Comparison of ENCODE assay signal across 1 cellular context in the genomic region with DNA sequence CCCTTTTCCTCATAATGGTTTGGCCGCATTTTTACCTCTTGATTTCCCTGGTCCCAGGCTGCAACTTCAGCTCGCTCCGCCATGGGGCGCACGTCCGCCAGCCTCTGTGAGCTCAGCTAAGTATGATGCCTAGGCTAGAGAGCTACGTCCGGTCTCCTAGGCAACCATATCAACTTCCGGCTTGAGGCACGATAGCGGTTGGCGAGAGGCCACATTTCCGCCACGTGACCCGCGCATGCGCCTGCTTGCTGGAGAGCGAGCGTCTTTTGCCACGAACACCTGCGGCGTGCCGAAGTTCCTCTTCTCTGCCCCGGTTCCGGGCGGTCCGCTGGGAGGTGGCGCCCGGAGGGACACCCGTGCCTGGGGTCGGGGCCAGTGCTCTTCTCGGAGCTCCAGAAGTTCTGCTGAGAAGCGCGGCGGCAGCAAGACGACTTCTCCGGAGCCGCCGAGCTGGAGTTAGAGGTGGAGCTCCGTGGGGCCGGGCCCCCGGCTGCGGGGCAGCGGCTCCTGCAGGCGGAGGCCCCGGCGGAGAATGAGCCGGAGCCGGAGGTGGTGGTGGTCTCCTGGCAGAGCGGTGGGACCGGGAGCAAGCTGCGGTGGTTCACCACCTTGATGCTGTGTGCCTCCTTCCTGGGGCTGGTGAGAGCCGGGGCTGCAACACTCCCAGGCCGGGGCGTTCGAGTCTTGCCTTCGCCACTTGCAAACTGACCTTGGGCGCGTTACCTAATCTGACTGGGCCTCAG.
TF ChIP-seq lines count a peak whose summit lies in the region.

No MANE protein-coding gene starts in this region.

TF ChIP-seq in HepG2, 621 proteins besides CTCF, POLR2A, EP300 and RAD21 (continued from another document and continues in another):
- TF ChIP-seq, protein P1, sequence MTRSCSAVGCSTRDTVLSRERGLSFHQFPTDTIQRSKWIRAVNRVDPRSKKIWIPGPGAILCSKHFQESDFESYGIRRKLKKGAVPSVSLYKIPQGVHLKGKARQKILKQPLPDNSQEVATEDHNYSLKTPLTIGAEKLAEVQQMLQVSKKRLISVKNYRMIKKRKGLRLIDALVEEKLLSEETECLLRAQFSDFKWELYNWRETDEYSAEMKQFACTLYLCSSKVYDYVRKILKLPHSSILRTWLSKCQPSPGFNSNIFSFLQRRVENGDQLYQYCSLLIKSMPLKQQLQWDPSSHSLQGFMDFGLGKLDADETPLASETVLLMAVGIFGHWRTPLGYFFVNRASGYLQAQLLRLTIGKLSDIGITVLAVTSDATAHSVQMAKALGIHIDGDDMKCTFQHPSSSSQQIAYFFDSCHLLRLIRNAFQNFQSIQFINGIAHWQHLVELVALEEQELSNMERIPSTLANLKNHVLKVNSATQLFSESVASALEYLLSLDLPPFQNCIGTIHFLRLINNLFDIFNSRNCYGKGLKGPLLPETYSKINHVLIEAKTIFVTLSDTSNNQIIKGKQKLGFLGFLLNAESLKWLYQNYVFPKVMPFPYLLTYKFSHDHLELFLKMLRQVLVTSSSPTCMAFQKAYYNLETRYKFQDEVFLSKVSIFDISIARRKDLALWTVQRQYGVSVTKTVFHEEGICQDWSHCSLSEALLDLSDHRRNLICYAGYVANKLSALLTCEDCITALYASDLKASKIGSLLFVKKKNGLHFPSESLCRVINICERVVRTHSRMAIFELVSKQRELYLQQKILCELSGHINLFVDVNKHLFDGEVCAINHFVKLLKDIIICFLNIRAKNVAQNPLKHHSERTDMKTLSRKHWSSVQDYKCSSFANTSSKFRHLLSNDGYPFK (CRISPR knock-in tag; IDR thresholded peaks at IDR 0.05; ENCODE audit: borderline replicate concordance), result peak; percentile 93
- 0 out of 2 replicates have a peak, but pooled peaks have one; percentile 56 for TF ChIP-seq RFXANK (CRISPR knock-in tag; IDR thresholded peaks at IDR 0.05)
- peak; percentile 89; the same call in 1 of the 2 replicates for TF ChIP-seq ZNF33B (CRISPR knock-in tag; IDR thresholded peaks at IDR 0.05)
- TF ChIP-seq, protein P2, sequence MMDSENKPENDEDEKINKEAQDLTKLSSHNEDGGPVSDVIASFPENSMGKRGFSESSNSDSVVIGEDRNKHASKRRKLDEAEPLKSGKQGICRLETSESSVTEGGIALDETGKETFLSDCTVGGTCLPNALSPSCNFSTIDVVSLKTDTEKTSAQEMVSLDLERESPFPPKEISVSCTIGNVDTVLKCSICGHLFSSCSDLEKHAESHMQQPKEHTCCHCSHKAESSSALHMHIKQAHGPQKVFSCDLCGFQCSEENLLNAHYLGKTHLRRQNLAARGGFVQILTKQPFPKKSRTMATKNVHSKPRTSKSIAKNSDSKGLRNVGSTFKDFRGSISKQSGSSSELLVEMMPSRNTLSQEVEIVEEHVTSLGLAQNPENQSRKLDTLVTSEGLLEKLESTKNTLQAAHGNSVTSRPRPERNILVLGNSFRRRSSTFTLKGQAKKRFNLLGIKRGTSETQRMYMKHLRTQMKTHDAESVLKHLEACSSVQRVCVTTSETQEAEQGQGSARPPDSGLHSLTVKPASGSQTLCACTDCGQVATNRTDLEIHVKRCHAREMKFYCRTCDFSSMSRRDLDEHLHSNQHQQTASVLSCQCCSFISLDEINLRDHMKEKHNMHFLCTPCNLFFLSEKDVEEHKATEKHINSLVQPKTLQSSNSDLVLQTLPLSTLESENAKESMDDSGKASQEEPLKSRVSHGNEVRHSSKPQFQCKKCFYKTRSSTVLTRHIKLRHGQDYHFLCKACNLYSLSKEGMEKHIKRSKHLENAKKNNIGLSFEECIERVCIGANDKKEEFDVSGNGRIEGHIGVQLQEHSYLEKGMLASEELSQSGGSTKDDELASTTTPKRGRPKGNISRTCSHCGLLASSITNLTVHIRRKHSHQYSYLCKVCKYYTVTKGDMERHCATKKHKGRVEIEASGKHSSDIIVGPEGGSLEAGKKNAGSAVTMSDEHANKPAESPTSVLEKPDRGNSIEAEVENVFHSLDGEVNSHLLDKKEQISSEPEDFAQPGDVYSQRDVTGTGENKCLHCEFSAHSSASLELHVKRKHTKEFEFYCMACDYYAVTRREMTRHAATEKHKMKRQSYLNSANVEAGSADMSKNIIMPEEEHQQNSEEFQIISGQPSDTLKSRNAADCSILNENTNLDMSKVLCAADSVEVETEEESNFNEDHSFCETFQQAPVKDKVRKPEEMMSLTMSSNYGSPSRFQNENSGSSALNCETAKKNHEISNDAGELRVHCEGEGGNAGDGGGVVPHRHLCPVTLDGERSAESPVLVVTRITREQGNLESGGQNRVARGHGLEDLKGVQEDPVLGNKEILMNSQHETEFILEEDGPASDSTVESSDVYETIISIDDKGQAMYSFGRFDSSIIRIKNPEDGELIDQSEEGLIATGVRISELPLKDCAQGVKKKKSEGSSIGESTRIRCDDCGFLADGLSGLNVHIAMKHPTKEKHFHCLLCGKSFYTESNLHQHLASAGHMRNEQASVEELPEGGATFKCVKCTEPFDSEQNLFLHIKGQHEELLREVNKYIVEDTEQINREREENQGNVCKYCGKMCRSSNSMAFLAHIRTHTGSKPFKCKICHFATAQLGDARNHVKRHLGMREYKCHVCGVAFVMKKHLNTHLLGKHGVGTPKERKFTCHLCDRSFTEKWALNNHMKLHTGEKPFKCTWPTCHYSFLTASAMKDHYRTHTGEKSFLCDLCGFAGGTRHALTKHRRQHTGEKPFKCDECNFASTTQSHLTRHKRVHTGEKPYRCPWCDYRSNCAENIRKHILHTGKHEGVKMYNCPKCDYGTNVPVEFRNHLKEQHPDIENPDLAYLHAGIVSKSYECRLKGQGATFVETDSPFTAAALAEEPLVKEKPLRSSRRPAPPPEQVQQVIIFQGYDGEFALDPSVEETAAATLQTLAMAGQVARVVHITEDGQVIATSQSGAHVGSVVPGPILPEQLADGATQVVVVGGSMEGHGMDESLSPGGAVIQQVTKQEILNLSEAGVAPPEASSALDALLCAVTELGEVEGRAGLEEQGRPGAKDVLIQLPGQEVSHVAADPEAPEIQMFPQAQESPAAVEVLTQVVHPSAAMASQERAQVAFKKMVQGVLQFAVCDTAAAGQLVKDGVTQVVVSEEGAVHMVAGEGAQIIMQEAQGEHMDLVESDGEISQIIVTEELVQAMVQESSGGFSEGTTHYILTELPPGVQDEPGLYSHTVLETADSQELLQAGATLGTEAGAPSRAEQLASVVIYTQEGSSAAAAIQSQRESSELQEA (CRISPR knock-in tag; IDR thresholded peaks at IDR 0.05; ENCODE audit: not compliant biosample characterization), result no peak
- no peak for TF ChIP-seq HOXA9 (CRISPR knock-in tag; IDR thresholded peaks at IDR 0.05; ENCODE audit: borderline replicate concordance)
- TF ChIP-seq ZNF260 (CRISPR knock-in tag; IDR thresholded peaks at IDR 0.05; ENCODE audit: borderline replicate concordance, low read depth), result no peak
- TF ChIP-seq ATAD3A (CRISPR knock-in tag; IDR thresholded peaks at IDR 0.05), result no peak
- TF ChIP-seq ARNT (IDR thresholded peaks at IDR 0.05), result no peak
- TF ChIP-seq ZNF331 (CRISPR knock-in tag; IDR thresholded peaks at IDR 0.05), result peak; percentile 80
- TF ChIP-seq, protein P3, sequence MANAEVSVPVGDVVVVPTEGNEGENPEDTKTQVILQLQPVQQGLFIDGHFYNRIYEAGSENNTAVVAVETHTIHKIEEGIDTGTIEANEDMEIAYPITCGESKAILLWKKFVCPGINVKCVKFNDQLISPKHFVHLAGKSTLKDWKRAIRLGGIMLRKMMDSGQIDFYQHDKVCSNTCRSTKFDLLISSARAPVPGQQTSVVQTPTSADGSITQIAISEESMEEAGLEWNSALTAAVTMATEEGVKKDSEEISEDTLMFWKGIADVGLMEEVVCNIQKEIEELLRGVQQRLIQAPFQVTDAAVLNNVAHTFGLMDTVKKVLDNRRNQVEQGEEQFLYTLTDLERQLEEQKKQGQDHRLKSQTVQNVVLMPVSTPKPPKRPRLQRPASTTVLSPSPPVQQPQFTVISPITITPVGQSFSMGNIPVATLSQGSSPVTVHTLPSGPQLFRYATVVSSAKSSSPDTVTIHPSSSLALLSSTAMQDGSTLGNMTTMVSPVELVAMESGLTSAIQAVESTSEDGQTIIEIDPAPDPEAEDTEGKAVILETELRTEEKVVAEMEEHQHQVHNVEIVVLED (CRISPR knock-in tag; IDR thresholded peaks at IDR 0.05; ENCODE audit: borderline replicate concordance), result peak; percentile 77
- no peak for TF ChIP-seq ZNF562 (CRISPR knock-in tag; IDR thresholded peaks at IDR 0.05; ENCODE audit: borderline replicate concordance)
- TF ChIP-seq PAX8 (CRISPR knock-in tag; IDR thresholded peaks at IDR 0.05; ENCODE audit: borderline replicate concordance), result 0 out of 2 replicates have a peak, but pooled peaks have one; percentile 66
- TF ChIP-seq MXI1 (IDR thresholded peaks at IDR 0.05; ENCODE audit: borderline replicate concordance, low read depth, low read length), result peak; percentile 98; the same call in 2 of the 3 replicates
- no peak for TF ChIP-seq ZNF773 (CRISPR knock-in tag; IDR thresholded peaks at IDR 0.05; ENCODE audit: borderline replicate concordance)
- no peak for TF ChIP-seq ZNF780A (CRISPR knock-in tag; IDR thresholded peaks at IDR 0.05)
- no peak for TF ChIP-seq GLI4 (CRISPR knock-in tag; IDR thresholded peaks at IDR 0.05; ENCODE audit: borderline replicate concordance)
- TF ChIP-seq ZNF292 (CRISPR knock-in tag; IDR thresholded peaks at IDR 0.05; ENCODE audit: borderline replicate concordance, low read depth), result peak; percentile 67
- TF ChIP-seq, protein P4, sequence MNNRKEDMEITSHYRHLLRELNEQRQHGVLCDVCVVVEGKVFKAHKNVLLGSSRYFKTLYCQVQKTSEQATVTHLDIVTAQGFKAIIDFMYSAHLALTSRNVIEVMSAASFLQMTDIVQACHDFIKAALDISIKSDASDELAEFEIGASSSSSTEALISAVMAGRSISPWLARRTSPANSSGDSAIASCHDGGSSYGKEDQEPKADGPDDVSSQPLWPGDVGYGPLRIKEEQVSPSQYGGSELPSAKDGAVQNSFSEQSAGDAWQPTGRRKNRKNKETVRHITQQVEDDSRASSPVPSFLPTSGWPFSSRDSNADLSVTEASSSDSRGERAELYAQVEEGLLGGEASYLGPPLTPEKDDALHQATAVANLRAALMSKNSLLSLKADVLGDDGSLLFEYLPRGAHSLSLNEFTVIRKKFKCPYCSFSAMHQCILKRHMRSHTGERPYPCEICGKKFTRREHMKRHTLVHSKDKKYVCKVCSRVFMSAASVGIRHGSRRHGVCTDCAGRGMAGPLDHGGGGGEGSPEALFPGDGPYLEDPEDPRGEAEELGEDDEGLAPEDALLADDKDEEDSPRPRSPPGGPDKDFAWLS (CRISPR knock-in tag; IDR thresholded peaks at IDR 0.05; ENCODE audit: borderline replicate concordance), result no peak
- no peak for TF ChIP-seq GTF2F1 (IDR thresholded peaks at IDR 0.05; ENCODE audit: low read length)
- TF ChIP-seq HNRNPLL (IDR thresholded peaks at IDR 0.05; ENCODE audit: low read depth, low read length, poor library complexity, severe bottlenecking), result peak; percentile 65
- TF ChIP-seq, protein P5, sequence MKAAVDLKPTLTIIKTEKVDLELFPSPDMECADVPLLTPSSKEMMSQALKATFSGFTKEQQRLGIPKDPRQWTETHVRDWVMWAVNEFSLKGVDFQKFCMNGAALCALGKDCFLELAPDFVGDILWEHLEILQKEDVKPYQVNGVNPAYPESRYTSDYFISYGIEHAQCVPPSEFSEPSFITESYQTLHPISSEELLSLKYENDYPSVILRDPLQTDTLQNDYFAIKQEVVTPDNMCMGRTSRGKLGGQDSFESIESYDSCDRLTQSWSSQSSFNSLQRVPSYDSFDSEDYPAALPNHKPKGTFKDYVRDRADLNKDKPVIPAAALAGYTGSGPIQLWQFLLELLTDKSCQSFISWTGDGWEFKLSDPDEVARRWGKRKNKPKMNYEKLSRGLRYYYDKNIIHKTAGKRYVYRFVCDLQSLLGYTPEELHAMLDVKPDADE (CRISPR knock-in tag; IDR thresholded peaks at IDR 0.05), result no peak
- peak; percentile 86 for TF ChIP-seq SPEN (CRISPR knock-in tag; IDR thresholded peaks at IDR 0.05; ENCODE audit: low read depth)
- no peak for TF ChIP-seq ZSCAN20 (CRISPR knock-in tag; IDR thresholded peaks at IDR 0.05; ENCODE audit: borderline replicate concordance)
- TF ChIP-seq, protein P6, sequence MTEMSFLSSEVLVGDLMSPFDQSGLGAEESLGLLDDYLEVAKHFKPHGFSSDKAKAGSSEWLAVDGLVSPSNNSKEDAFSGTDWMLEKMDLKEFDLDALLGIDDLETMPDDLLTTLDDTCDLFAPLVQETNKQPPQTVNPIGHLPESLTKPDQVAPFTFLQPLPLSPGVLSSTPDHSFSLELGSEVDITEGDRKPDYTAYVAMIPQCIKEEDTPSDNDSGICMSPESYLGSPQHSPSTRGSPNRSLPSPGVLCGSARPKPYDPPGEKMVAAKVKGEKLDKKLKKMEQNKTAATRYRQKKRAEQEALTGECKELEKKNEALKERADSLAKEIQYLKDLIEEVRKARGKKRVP (CRISPR knock-in tag; IDR thresholded peaks at IDR 0.05), result no peak; a peak in 1 of 4 replicates
- TF ChIP-seq, protein P7, sequence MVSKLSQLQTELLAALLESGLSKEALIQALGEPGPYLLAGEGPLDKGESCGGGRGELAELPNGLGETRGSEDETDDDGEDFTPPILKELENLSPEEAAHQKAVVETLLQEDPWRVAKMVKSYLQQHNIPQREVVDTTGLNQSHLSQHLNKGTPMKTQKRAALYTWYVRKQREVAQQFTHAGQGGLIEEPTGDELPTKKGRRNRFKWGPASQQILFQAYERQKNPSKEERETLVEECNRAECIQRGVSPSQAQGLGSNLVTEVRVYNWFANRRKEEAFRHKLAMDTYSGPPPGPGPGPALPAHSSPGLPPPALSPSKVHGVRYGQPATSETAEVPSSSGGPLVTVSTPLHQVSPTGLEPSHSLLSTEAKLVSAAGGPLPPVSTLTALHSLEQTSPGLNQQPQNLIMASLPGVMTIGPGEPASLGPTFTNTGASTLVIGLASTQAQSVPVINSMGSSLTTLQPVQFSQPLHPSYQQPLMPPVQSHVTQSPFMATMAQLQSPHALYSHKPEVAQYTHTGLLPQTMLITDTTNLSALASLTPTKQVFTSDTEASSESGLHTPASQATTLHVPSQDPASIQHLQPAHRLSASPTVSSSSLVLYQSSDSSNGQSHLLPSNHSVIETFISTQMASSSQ (IDR thresholded peaks at IDR 0.05; ENCODE audit: low read depth), result no peak
- TF ChIP-seq, protein P7 (CRISPR knock-in tag; IDR thresholded peaks at IDR 0.05; ENCODE audit: borderline replicate concordance), result peak; percentile 69; the same call in 1 of the 2 replicates
- TF ChIP-seq RXRB (CRISPR knock-in tag; IDR thresholded peaks at IDR 0.05; ENCODE audit: borderline replicate concordance), result no peak; the same call in 1 of the 2 replicates
- TF ChIP-seq ZNF546 (CRISPR knock-in tag; conservative IDR thresholded peaks at IDR 0.05), result 0 out of 2 replicates have a peak, but pooled peaks have one; percentile 69
- no peak for TF ChIP-seq NFE2 (CRISPR knock-in tag; IDR thresholded peaks at IDR 0.05)
- TF ChIP-seq, protein P8, sequence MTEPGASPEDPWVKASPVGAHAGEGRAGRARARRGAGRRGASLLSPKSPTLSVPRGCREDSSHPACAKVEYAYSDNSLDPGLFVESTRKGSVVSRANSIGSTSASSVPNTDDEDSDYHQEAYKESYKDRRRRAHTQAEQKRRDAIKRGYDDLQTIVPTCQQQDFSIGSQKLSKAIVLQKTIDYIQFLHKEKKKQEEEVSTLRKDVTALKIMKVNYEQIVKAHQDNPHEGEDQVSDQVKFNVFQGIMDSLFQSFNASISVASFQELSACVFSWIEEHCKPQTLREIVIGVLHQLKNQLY (CRISPR knock-in tag; IDR thresholded peaks at IDR 0.05), result peak; percentile 99
